16 cellular contexts compared by ENCODE assay signal in genomic region chr2:121155502-121156056, GRCh38.
DNase-seq lines count a peak whose midpoint lies in the region; ATAC-seq and TF ChIP-seq lines count a peak whose summit lies in the region.
"Had no signal": no experiment of that assay in that cellular context is flagged by ENCODE, and none has a peak within 500 bp of the region (broad histone marks: within the 10 kb centered on the region; RNA-seq: fewer than 3 reads in every experiment).

No MANE protein-coding gene starts in this region.

- H3K9me3 ChIP-seq in body of pancreas (peaks cover 0 to 6% (median 0%) of the 10 kb centered on the region in 3 donors), mucosa of descending colon (peaks cover 10% of the 10 kb centered on the region)

- H3K27ac ChIP-seq in body of pancreas: peak overlapping the region in 3 of 4 donors; percentile 14 to 79 (median 67)

- TF ChIP-seq POLR2A in body of pancreas (IDR thresholded peaks at IDR 0.05): no peak

- H3K4me3 ChIP-seq in body of pancreas (no peak overlapping the region), mucosa of descending colon (no peak overlapping the region)
- H3K4me3 ChIP-seq: GM12878 had no signal

- DNase-seq in COR-L47 (lab: John Stamatoyannopoulos, UW): peak; percentile 53
- peak; percentile 83 for DNase-seq in NCI-H2029 (lab: John Stamatoyannopoulos, UW)
- peak; percentile 83 to 93 (median 91) for DNase-seq in body of pancreas
- DNase-seq in mucosa of descending colon: peak; percentile 81 to 88 (median 85)
- no peak for DNase-seq in RPMI8226
- no peak for DNase-seq in HCEC 1CT
- DNase-seq: activated CD4-positive, alpha-beta T cell treated with anti-CD3 and anti-CD28 coated beads, Interleukin-2, amount 10 ng/mL, durations not matched to agents 7 days and 5 days; activated T-cell treated with anti-CD3 and anti-CD28 coated beads, Interleukin-2, amount 50 U/mL, for 72 hours; AML-193; amniotic stem cell; cortex of kidney; stimulated activated CD4-positive, alpha-beta T cell treated with anti-CD3 and anti-CD28 coated beads, Interleukin-1b, Interleukin-23, amount 100 ng/mL, for 48 hours; T-helper 9 cell had no signal

- H3K36me3 ChIP-seq in body of pancreas (replicated peaks in 1 of 2; ENCODE audit: insufficient read depth in 1 of 2, low read depth in 2 of 2) (no peaks in the 10 kb centered on the region), mucosa of descending colon (ENCODE audit: low read depth) (no peaks in the 10 kb centered on the region)

- TF ChIP-seq CTCF in body of pancreas (IDR thresholded peaks at IDR 0.05): peak in 4 of 7 experiments; percentile 7 to 23 (median 14)
- no peak for TF ChIP-seq CTCF in mucosa of descending colon (IDR thresholded peaks at IDR 0.05)

- 7 to 24% methylated on average over 5 to 11 of the region's 11 CpGs for WGBS in body of pancreas, 2 donors

- ATAC-seq in body of pancreas (peak; percentile 98), mucosa of descending colon (peak; percentile 87), HG03469 (IDR thresholded peaks at IDR 0.05; ENCODE audit: unreplicated experiment) (no peak), HG02852 (IDR thresholded peaks at IDR 0.05; ENCODE audit: unreplicated experiment) (no peak)
- ATAC-seq: activated T-cell treated with anti-CD3 and anti-CD28 coated beads, Interleukin-2, amount 50 U/mL, for 72 hours; GM12878 had no signal

- intact Hi-C loops in body of pancreas (cut with DNase I): no loop called here
- intact Hi-C loops in mucosa of descending colon (cut with DNase I, micrococcal nuclease): no loop called here

- H3K4me1 ChIP-seq in body of pancreas (peaks cover 14% of the 10 kb centered on the region), mucosa of descending colon (ENCODE audit: low read depth) (peaks cover 12% of the 10 kb centered on the region)

- no peaks in the 10 kb centered on the region for H3K27me3 ChIP-seq in body of pancreas

Comparison
In these comparisons a context has a peak if more than half of its experiments do, and no peak if none do; other contexts are left out.
1. DNase-seq: peak in COR-L47 (single experiment), NCI-H2029 (single experiment), body of pancreas (4 of 4) and mucosa of descending colon (3 of 3); none in RPMI8226 (single experiment) and HCEC 1CT (single experiment).
2. ATAC-seq: peak in body of pancreas (single experiment) and mucosa of descending colon (single experiment); none in HG03469 (single experiment) and HG02852 (single experiment).